Comparison of ENCODE assay signal across 10 cellular contexts in genomic region chr3:12992629-12993021, GRCh38.
DNase-seq lines count a peak whose midpoint lies in the region; ATAC-seq and TF ChIP-seq lines count a peak whose summit lies in the region.
"Had no signal": no experiment of that assay in that cellular context is flagged by ENCODE, and none has a peak within 500 bp of the region (broad histone marks: within the 10 kb centered on the region; RNA-seq: fewer than 3 reads in every experiment).

No MANE protein-coding gene starts in this region.

- H3K4me1 ChIP-seq in right cardiac atrium (ENCODE audit: control insufficient read depth, insufficient read depth, low read length), result no peaks in the 10 kb centered on the region

- intact Hi-C loops in activated CD8-positive, alpha-beta T cell treated with anti-CD3 and anti-CD28 coated beads for 36 hours (cut with micrococcal nuclease), result no loop called here
- intact Hi-C loops in right cardiac atrium (cut with DNase I), result no loop called here

- H3K36me3 Mint-ChIP-seq in activated CD8-positive, alpha-beta T cell treated with anti-CD3 and anti-CD28 coated beads for 36 hours (ENCODE audit: low read depth), result no peaks in the 10 kb centered on the region

- H3K4me3 Mint-ChIP-seq in activated CD8-positive, alpha-beta T cell treated with anti-CD3 and anti-CD28 coated beads for 36 hours, result peak overlapping the region; percentile 62

- no peak overlapping the region for H3K27ac Mint-ChIP-seq in activated CD8-positive, alpha-beta T cell treated with anti-CD3 and anti-CD28 coated beads for 36 hours

- no peak for TF ChIP-seq CTCF in activated CD8-positive, alpha-beta T cell treated with anti-CD3 and anti-CD28 coated beads for 36 hours (IDR thresholded peaks at IDR 0.05)
- TF ChIP-seq CTCF in retinal pigment epithelial cell (conservative IDR thresholded peaks at IDR 0.05; ENCODE audit: low read depth, low read length), result no peak

- peak overlapping the region; percentile 74 for H3K27ac ChIP-seq in right cardiac atrium (ENCODE audit: low read length)

- no peak for ATAC-seq in activated CD8-positive, alpha-beta T cell treated with anti-CD3 and anti-CD28 coated beads for 36 hours
- ATAC-seq in right cardiac atrium (peak; percentile 17 to 35), HG03354 (IDR thresholded peaks at IDR 0.05; ENCODE audit: poor library complexity, severe bottlenecking, unreplicated experiment) (no peak)

- CTCF ChIA-PET in activated CD8-positive, alpha-beta T cell treated with anti-CD3 and anti-CD28 coated beads for 36 hours (lab: Charles Lee), result interaction anchor here (1.1 to 6.1 kb wide), 5 partner anchors 9 to 76 kb away, joined by 3 to 118 read pairs (median 4); no protein-coding TSS in a partner anchor

- no peaks in the 10 kb centered on the region for H3K9me3 Mint-ChIP-seq in activated CD8-positive, alpha-beta T cell treated with anti-CD3 and anti-CD28 coated beads for 36 hours

- 77% methylated on average over 4 of the region's 4 CpGs for WGBS in right cardiac atrium

- DNase-seq in HuH-7 (ENCODE audit: low spot score) (peak; percentile 72), right cardiac atrium (peak in 1 of 3 donors; percentile 72), retinal pigment epithelial cell (ENCODE audit: low read depth) (no peak), mesenteric fat pad (ENCODE audit: low spot score) (no peak), AML-193 (lab: John Stamatoyannopoulos, UW) (no peak)
- no peak for DNase-seq in activated CD8-positive, alpha-beta T cell treated with anti-CD3 and anti-CD28 coated beads for 36 hours
- DNase-seq: activated CD4-positive, alpha-beta T cell treated with anti-CD3 and anti-CD28 coated beads for 4 hours; NCI-H187 had no signal

- POLR2A ChIA-PET in activated CD8-positive, alpha-beta T cell treated with anti-CD3 and anti-CD28 coated beads for 36 hours (lab: Charles Lee), result interaction anchor here (0.9 to 5.0 kb wide), 4 partner anchors 9 to 43 kb away, joined by 3 to 47 read pairs (median 4); no protein-coding TSS in a partner anchor

- no peaks in the 10 kb centered on the region for H3K27me3 Mint-ChIP-seq in activated CD8-positive, alpha-beta T cell treated with anti-CD3 and anti-CD28 coated beads for 36 hours

- no peak overlapping the region for H3K4me3 ChIP-seq in right cardiac atrium (ENCODE audit: low read length)
- H3K4me3 ChIP-seq in retinal pigment epithelial cell (ENCODE audit: low read length), result peak overlapping the region; percentile 69

- H3K9me3 ChIP-seq in right cardiac atrium (ENCODE audit: control insufficient read depth, low read length), result no peaks in the 10 kb centered on the region
- H3K9me3 ChIP-seq: Peyer's patch had no signal

- peaks cover 41% of the 10 kb centered on the region for H3K4me1 Mint-ChIP-seq in activated CD8-positive, alpha-beta T cell treated with anti-CD3 and anti-CD28 coated beads for 36 hours (ENCODE audit: low read depth)

- H3K27me3 ChIP-seq in right cardiac atrium (ENCODE audit: control insufficient read depth, insufficient read depth), result no peaks in the 10 kb centered on the region
- H3K27me3 ChIP-seq: Peyer's patch had no signal

Comparison
In these comparisons a context has a peak if more than half of its experiments do, and no peak if none do; other contexts are left out.
1. ATAC-seq: peak in right cardiac atrium (2 of 2); none in activated CD8-positive, alpha-beta T cell treated with anti-CD3 and anti-CD28 coated beads for 36 hours (single experiment) and HG03354 (single experiment).